20 cellular contexts compared by ENCODE assay signal in genomic region chr14:65072937-65073336, GRCh38. TPM values are rescaled to one million over a fixed set of nuclear protein-coding genes. Genes with fewer than 3 reads are reported as not detected.
DNase-seq lines count a peak whose midpoint lies in the region; ATAC-seq and TF ChIP-seq lines count a peak whose summit lies in the region.
"Had no signal": no experiment of that assay in that cellular context is flagged by ENCODE, and none has a peak within 500 bp of the region (broad histone marks: within the 10 kb centered on the region; RNA-seq: fewer than 3 reads in every experiment).

No MANE protein-coding gene starts in this region.

- POLR2A ChIA-PET in HEK293 (lab: Yijun Ruan, JAX), result no interaction called here

- CTCF ChIA-PET in HEK293 (lab: Yijun Ruan, JAX), result interaction anchor here (0.6 kb wide), 1 partner anchor 681 kb away, joined by 4 read pairs; no protein-coding TSS in a partner anchor

- TF ChIP-seq CTCF in HEK293 (tag by site-specific recombination; IDR thresholded peaks at IDR 0.05), result no peak
- no peak for TF ChIP-seq CTCF in left ventricle myocardium inferior (IDR thresholded peaks at IDR 0.05; ENCODE audit: borderline replicate concordance)
- no peak for TF ChIP-seq CTCF in parathyroid adenoma (IDR thresholded peaks at IDR 0.05)
- no peak for TF ChIP-seq CTCF in omental fat pad (IDR thresholded peaks at IDR 0.05)
- no peak for TF ChIP-seq CTCF in upper lobe of left lung (IDR thresholded peaks at IDR 0.05)

- H3K27ac ChIP-seq in HEK293 (ENCODE audit: extremely low read depth, low read depth, low read length) (no peak overlapping the region), left ventricle myocardium inferior (replicated peaks) (peak overlapping the region; percentile 84), parathyroid adenoma (peak overlapping the region; percentile 49), aorta (ENCODE audit: low read depth in 1 of 2, low read length in 2 of 2) (no peak overlapping the region), upper lobe of left lung (no peak overlapping the region)

- no peak for TF ChIP-seq POLR2A in upper lobe of left lung (IDR thresholded peaks at IDR 0.05)

- no peaks in the 10 kb centered on the region for H3K9me3 Mint-ChIP-seq in activated T-helper 17 cell treated with anti-CD3 and anti-CD28 coated beads, Interleukin-2, amount 50 U/mL, for 72 hours
- H3K9me3 Mint-ChIP-seq: activated T-helper 1 cell treated with anti-CD3 and anti-CD28 coated beads, Interleukin-12 subunit alpha, Interleukin-12 subunit beta, Interleukin-2, Interleukin-4 antibody, amounts not matched to agents 30 ng/mL and 10 ng/mL and 1 ng/mL, durations not matched to agents 14 hours and 24 hours and 36 hours; mesothelial cell of epicardium; WTC11 had no signal

- H3K4me2 ChIP-seq in parathyroid adenoma (ENCODE audit: low read length), result peak overlapping the region; percentile 60
- H3K4me2 ChIP-seq: smooth muscle cell had no signal

- H3K4me3 ChIP-seq in HEK293 (ENCODE audit: low read depth, low read length) (no peak overlapping the region), left ventricle myocardium inferior (no peak overlapping the region), parathyroid adenoma (ENCODE audit: low read depth, low read length) (peak overlapping the region; percentile 18), aorta (ENCODE audit: low read length in 2 of 2) (no peak overlapping the region), upper lobe of left lung (no peak overlapping the region)
- H3K4me3 ChIP-seq: smooth muscle cell had no signal

- H3K27me3 Mint-ChIP-seq in activated T-helper 17 cell treated with anti-CD3 and anti-CD28 coated beads, Interleukin-2, amount 50 U/mL, for 72 hours, result no peaks in the 10 kb centered on the region

- no peaks in the 10 kb centered on the region for H3K79me2 ChIP-seq in parathyroid adenoma

- no peak overlapping the region for H3K9ac ChIP-seq in parathyroid adenoma

- H3K36me3 ChIP-seq in HEK293 (ENCODE audit: control insufficient read depth in 2 of 2, insufficient read depth in 1 of 2, low read length in 2 of 2), result peaks cover under 1 to 56% of the 10 kb centered on the region in 2 experiments
- peaks cover 42% of the 10 kb centered on the region for H3K36me3 ChIP-seq in left ventricle myocardium inferior
- H3K36me3 ChIP-seq in parathyroid adenoma (ENCODE audit: control insufficient read depth, insufficient read depth, low read length), result no peaks in the 10 kb centered on the region
- peaks cover 0 to 10% of the 10 kb centered on the region in 2 donors for H3K36me3 ChIP-seq in aorta (ENCODE audit: control insufficient read depth in 1 of 2, insufficient read depth in 2 of 2, low read length in 1 of 2)
- peaks cover 9 to 60% (median 39%) of the 10 kb centered on the region in 4 donors for H3K36me3 ChIP-seq in upper lobe of left lung

- H3K4me1 Mint-ChIP-seq in activated T-helper 17 cell treated with anti-CD3 and anti-CD28 coated beads, Interleukin-2, amount 50 U/mL, for 72 hours, result peaks cover 19% of the 10 kb centered on the region
- H3K4me1 Mint-ChIP-seq: WTC11 had no signal

- 32 to 60% methylated on average over 1 of the region's 1 CpG for WGBS in aorta, 2 donors
- 92 to 100% methylated on average over 1 of the region's 1 CpG for WGBS in upper lobe of left lung, 2 donors

- intact Hi-C loops in left ventricle myocardium inferior (cut with micrococcal nuclease), result no loop called here
- intact Hi-C loops in aorta (cut with DNase I), result no loop called here

- no peak for ATAC-seq in activated T-helper 17 cell treated with anti-CD3 and anti-CD28 coated beads, Interleukin-2, amount 50 U/mL, for 72 hours (replicated peaks)
- ATAC-seq in omental fat pad (ENCODE audit: low FRiP score) (no peak), aorta (ENCODE audit: low FRiP score) (no peak), upper lobe of left lung (ENCODE audit: low FRiP score in 2 of 2) (no peak)
- ATAC-seq: WTC11 had no signal

- H3K36me3 Mint-ChIP-seq in activated T-helper 17 cell treated with anti-CD3 and anti-CD28 coated beads, Interleukin-2, amount 50 U/mL, for 72 hours (ENCODE audit: low read depth), result peaks cover 69% of the 10 kb centered on the region

- H3K4me1 ChIP-seq in HEK293 (ENCODE audit: control insufficient read depth, insufficient read depth, low read length), result no peaks in the 10 kb centered on the region
- H3K4me1 ChIP-seq in left ventricle myocardium inferior, result peaks cover 84% of the 10 kb centered on the region
- H3K4me1 ChIP-seq in parathyroid adenoma, result peaks cover 21% of the 10 kb centered on the region
- H3K4me1 ChIP-seq in aorta (ENCODE audit: control insufficient read depth in 1 of 2, insufficient read depth in 2 of 2, low read length in 2 of 2), result peaks cover 0 to 2% of the 10 kb centered on the region in 2 donors
- H3K4me1 ChIP-seq in upper lobe of left lung, result peaks cover 28 to 49% (median 43%) of the 10 kb centered on the region in 4 donors

- no peak overlapping the region for H2AFZ ChIP-seq in parathyroid adenoma

- no peak for DNase-seq in left ventricle myocardium inferior
- DNase-seq in omental fat pad (ENCODE audit: low spot score), result no peak
- DNase-seq in aorta, result no peak
- no peak for DNase-seq in HUDEP-2 (lab: John Stamatoyannopoulos, UW; ENCODE audit: unreplicated experiment in 76 of 76)
- DNase-seq in upper lobe of left lung, result no peak
- DNase-seq: COR-L47; hypothalamus; KG1; kidney glomerular epithelial cell; NCI-H2029; NCI-H510A; SHP77; stimulated activated CD4-positive, alpha-beta T cell treated with anti-CD3 and anti-CD28 coated beads, Interleukin-4, amount 100 ng/mL, for 24 hours had no signal

- no peak for TF ChIP-seq EP300 in upper lobe of left lung (IDR thresholded peaks at IDR 0.05)

- no peaks in the 10 kb centered on the region for H3K9me3 ChIP-seq in HEK293 (ENCODE audit: control insufficient read depth, insufficient read depth, low read depth, low read length)
- no peaks in the 10 kb centered on the region for H3K9me3 ChIP-seq in left ventricle myocardium inferior (replicated peaks)
- no peaks in the 10 kb centered on the region for H3K9me3 ChIP-seq in parathyroid adenoma (ENCODE audit: control insufficient read depth, low read length)
- no peaks in the 10 kb centered on the region for H3K9me3 ChIP-seq in aorta (ENCODE audit: control insufficient read depth, low read length)
- no peaks in the 10 kb centered on the region for H3K9me3 ChIP-seq in upper lobe of left lung

- peak overlapping the region; percentile 66 for H3K27ac Mint-ChIP-seq in activated T-helper 17 cell treated with anti-CD3 and anti-CD28 coated beads, Interleukin-2, amount 50 U/mL, for 72 hours
- H3K27ac Mint-ChIP-seq: mesothelial cell of epicardium, WTC11 had no signal

- H3K4me3 Mint-ChIP-seq in activated T-helper 17 cell treated with anti-CD3 and anti-CD28 coated beads, Interleukin-2, amount 50 U/mL, for 72 hours, result no peak overlapping the region
- H3K4me3 Mint-ChIP-seq: activated T-helper 1 cell treated with anti-CD3 and anti-CD28 coated beads, Interleukin-12 subunit alpha, Interleukin-12 subunit beta, Interleukin-2, Interleukin-4 antibody, amounts not matched to agents 30 ng/mL and 10 ng/mL and 1 ng/mL, durations not matched to agents 14 hours and 24 hours and 36 hours; mesothelial cell of epicardium; WTC11 had no signal

- H3K27me3 ChIP-seq in left ventricle myocardium inferior (ENCODE audit: low read depth), result no peaks in the 10 kb centered on the region
- no peaks in the 10 kb centered on the region for H3K27me3 ChIP-seq in parathyroid adenoma (ENCODE audit: control insufficient read depth, insufficient read depth, low read length)
- no peaks in the 10 kb centered on the region for H3K27me3 ChIP-seq in aorta (ENCODE audit: control insufficient read depth in 1 of 2, insufficient read depth in 2 of 2, low read length in 1 of 2)
- H3K27me3 ChIP-seq in upper lobe of left lung, result no peaks in the 10 kb centered on the region

TF ChIP-seq in HEK293, 187 proteins besides CTCF, POLR2A, EP300 and RAD21 (continues in another document):
- no peak for TF ChIP-seq ZNF660 (tag by site-specific recombination; IDR thresholded peaks at IDR 0.05)
- TF ChIP-seq ZNF488 (tag by site-specific recombination; IDR thresholded peaks at IDR 0.05), result no peak
- TF ChIP-seq PATZ1 (tag by site-specific recombination; IDR thresholded peaks at IDR 0.05), result no peak
- no peak for TF ChIP-seq PRDM1 (tag by site-specific recombination; IDR thresholded peaks at IDR 0.05)
- 0 out of 2 replicates have a peak, but pooled peaks have one; percentile 30 for TF ChIP-seq ZNF664 (tag by site-specific recombination; IDR thresholded peaks at IDR 0.05)

RNA-seq across cellular contexts. Expression of gene MAX, which starts 29.4 kb away (rescaled TPM):
- total RNA-seq in activated T-helper 17 cell treated with anti-CD3 and anti-CD28 coated beads, Interleukin-2, amount 50 U/mL, for 72 hours, result 100 to 1,000 TPM; 105 to 139 TPM
- total RNA-seq in left ventricle myocardium inferior (81.9 TPM), omental fat pad (10 to 100 TPM; 38.6 to 69.8 (median 55.3) TPM), aorta (10 to 100 TPM; 65.6 to 98.0 TPM), upper lobe of left lung (100 to 1,000 TPM in 2 of 6 donors, 10 to 100 TPM in 4; 53.7 to 146 (median 68.2) TPM)
- polyA plus RNA-seq in aorta, result 10 to 100 TPM; 42.6 to 61.7 TPM

Comparison
In these comparisons a context has a peak if more than half of its experiments do, and no peak if none do; other contexts are left out.
1. H3K27ac ChIP-seq: peak in left ventricle myocardium inferior (single experiment) and parathyroid adenoma (single experiment); none in HEK293 (single experiment), aorta (0 of 2) and upper lobe of left lung (0 of 4).